Comparison of ENCODE assay signal across 11 cellular contexts in the genomic region with DNA sequence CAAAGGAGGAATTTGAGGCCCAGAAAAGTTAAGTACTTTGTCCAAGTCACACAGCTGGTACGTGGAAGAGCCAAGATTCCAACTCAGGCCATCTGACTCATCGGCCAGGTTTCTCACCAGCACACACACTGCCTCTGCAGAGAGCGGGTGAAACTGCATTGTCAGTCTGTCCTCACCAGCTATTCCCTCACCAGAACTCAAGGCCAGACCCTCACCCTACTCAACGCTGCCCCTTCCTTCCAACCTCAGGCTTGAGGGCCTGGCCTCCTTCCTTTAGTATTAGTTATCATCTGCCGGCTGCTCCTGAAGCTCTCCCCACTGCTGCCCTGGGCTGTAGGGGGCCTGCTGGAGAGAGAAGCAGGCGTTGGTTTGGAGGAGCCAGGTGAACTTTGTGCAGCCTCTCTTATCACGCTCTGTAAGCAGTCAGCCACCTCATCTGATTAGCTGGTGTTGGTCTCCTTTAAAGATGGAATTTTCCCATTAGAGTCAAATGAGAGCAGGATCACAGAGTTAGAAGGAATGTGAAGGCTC. TPM values are rescaled to one million over a fixed set of nuclear protein-coding genes. Genes with fewer than 3 reads are reported as not detected.
A peak's percentile ranks its signal among the peaks of the same experiment; 100 is the strongest.
DNase-seq lines count a peak whose midpoint lies in the region; ATAC-seq and TF ChIP-seq lines count a peak whose summit lies in the region.
"Had no signal": no experiment of that assay in that cellular context is flagged by ENCODE, and none has a peak within 500 bp of the region (broad histone marks: within the 10 kb centered on the region; RNA-seq: fewer than 3 reads in every experiment).

No MANE protein-coding gene starts in this region.

- no peak overlapping the region for H3K4me3 Mint-ChIP-seq in neural progenitor cell
- H3K4me3 Mint-ChIP-seq in activated T-cell treated with anti-CD3 and anti-CD28 coated beads, Interleukin-2, amount 50 U/mL, for 24 hours = no peak overlapping the region

- CTCF ChIA-PET in Panc1 (lab: Charles Lee) = interaction anchor here (0.8 to 3.4 kb wide), 5 partner anchors 84 to 238 kb away, joined by 4 to 28 read pairs (median 17); no protein-coding TSS in a partner anchor

- DNase-seq in ELF-1 (ENCODE audit: low read depth, low spot score) (peak; percentile 76), Panc1 (ENCODE audit: low read depth, low spot score) (no peak), epithelial cell of esophagus (ENCODE audit: low read depth) (peak; percentile 82), neural progenitor cell (ENCODE audit: low spot score) (no peak), inferior parietal cortex (ENCODE audit: extremely low spot score) (no peak), HAP-1 (ENCODE audit: low spot score in 2 of 2) (no peak)
- DNase-seq in activated T-cell treated with anti-CD3 and anti-CD28 coated beads, Interleukin-2, amount 50 U/mL, for 24 hours = no peak
- DNase-seq: activated CD8-positive, alpha-beta memory T cell treated with anti-CD3 and anti-CD28 coated beads for 24 hours; right lobe of liver had no signal

- BruUV-seq in Panc1 (replicated peaks; lab: Mats Ljungman, UMichigan) = no TSS peak

- H3K4me2 ChIP-seq in neural progenitor cell = no peak overlapping the region
- H3K4me2 ChIP-seq: KMS-11 had no signal

- no peaks in the 10 kb centered on the region for H3K27me3 ChIP-seq in Panc1 (ENCODE audit: control insufficient read depth, insufficient read depth, low read length)
- H3K27me3 ChIP-seq in neural progenitor cell = peaks cover 4% of the 10 kb centered on the region
- H3K27me3 ChIP-seq in HAP-1 (ENCODE audit: low read depth) = peaks cover 2% of the 10 kb centered on the region; the same call in 1 of the 2 replicates
- H3K27me3 ChIP-seq: right lobe of liver had no signal

- no peak overlapping the region for H3K9ac ChIP-seq in neural progenitor cell
- H3K9ac ChIP-seq: KMS-11 had no signal

- H3K36me3 ChIP-seq in Panc1 (ENCODE audit: control insufficient read depth, insufficient read depth, low read length) (no peaks in the 10 kb centered on the region), neural progenitor cell (no peaks in the 10 kb centered on the region), HAP-1 (replicated peaks) (no peaks in the 10 kb centered on the region)
- H3K36me3 ChIP-seq: right lobe of liver had no signal

- intact Hi-C loops in Panc1 (cut with micrococcal nuclease; ENCODE audit: unreplicated experiment) = loop anchor here (10.0 kb wide), 1 partner anchor 86 kb away; no protein-coding TSS in a partner anchor

- no peak for TF ChIP-seq CTCF in Panc1 (IDR thresholded peaks at IDR 0.05)
- peak; percentile 13 for TF ChIP-seq CTCF in epithelial cell of esophagus (IDR thresholded peaks at IDR 0.05; ENCODE audit: insufficient read depth, low read depth, low read length, missing control alignments)
- TF ChIP-seq CTCF in neural progenitor cell (IDR thresholded peaks at IDR 0.05) = no peak

- H3K4me1 Mint-ChIP-seq in neural progenitor cell = peaks cover 28% of the 10 kb centered on the region
- peaks cover 4% of the 10 kb centered on the region for H3K4me1 Mint-ChIP-seq in activated T-cell treated with anti-CD3 and anti-CD28 coated beads, Interleukin-2, amount 50 U/mL, for 24 hours (ENCODE audit: low read depth)

- POLR2A ChIA-PET in Panc1 (lab: Charles Lee) = no interaction called here

- ATAC-seq in Panc1 = peak; percentile 84
- no peak for ATAC-seq in GM21528 (IDR thresholded peaks at IDR 0.05; ENCODE audit: low FRiP score, unreplicated experiment)

- H3K36me3 Mint-ChIP-seq in neural progenitor cell = no peaks in the 10 kb centered on the region
- no peaks in the 10 kb centered on the region for H3K36me3 Mint-ChIP-seq in activated T-cell treated with anti-CD3 and anti-CD28 coated beads, Interleukin-2, amount 50 U/mL, for 24 hours (ENCODE audit: low read depth)

- H3K27ac ChIP-seq in Panc1 (ENCODE audit: low read length) (peak overlapping the region; percentile 35), neural progenitor cell (no peak overlapping the region)
- H3K27ac ChIP-seq: KMS-11, right lobe of liver had no signal

- H3K4me1 ChIP-seq in Panc1 (ENCODE audit: control insufficient read depth, insufficient read depth, low read length) = peaks cover 7% of the 10 kb centered on the region
- peaks cover 14% of the 10 kb centered on the region for H3K4me1 ChIP-seq in neural progenitor cell
- no peaks in the 10 kb centered on the region; the same call in 1 of the 2 replicates for H3K4me1 ChIP-seq in HAP-1
- H3K4me1 ChIP-seq: right lobe of liver had no signal

- no peaks in the 10 kb centered on the region for H4K20me1 ChIP-seq in neural progenitor cell (ENCODE audit: low read depth)

- H3K4me3 ChIP-seq in Panc1 (ENCODE audit: low read depth in 2 of 2, low read length in 2 of 2) (no peak overlapping the region), epithelial cell of esophagus (ENCODE audit: low read length) (no peak overlapping the region), neural progenitor cell (no peak overlapping the region), HAP-1 (no peak overlapping the region)
- H3K4me3 ChIP-seq: right lobe of liver had no signal

- in situ Hi-C loops in Panc1 (cut with HindIII; ENCODE audit: low pct_unique_long_range_greater_than_20kb, low sequenced_read_pairs) = no loop called here
- in situ Hi-C loops in HAP-1 (cut with MboI; ENCODE audit: low sequenced_read_pairs) = loop anchor here (10.0 kb wide), 2 partner anchors 146 to 276 kb away; a partner anchor contains a TSS

- no peaks in the 10 kb centered on the region for H3K9me3 Mint-ChIP-seq in neural progenitor cell
- H3K9me3 Mint-ChIP-seq in activated T-cell treated with anti-CD3 and anti-CD28 coated beads, Interleukin-2, amount 50 U/mL, for 24 hours = no peaks in the 10 kb centered on the region

- H3F3A ChIP-seq in neural progenitor cell (ENCODE audit: low read depth) = no peaks in the 10 kb centered on the region

- H3K9me3 ChIP-seq in Panc1 (ENCODE audit: control insufficient read depth, insufficient read depth, low read depth, low read length) (no peaks in the 10 kb centered on the region), neural progenitor cell (ENCODE audit: low read depth) (no peaks in the 10 kb centered on the region), HAP-1 (no peaks in the 10 kb centered on the region)
- H3K9me3 ChIP-seq: right lobe of liver had no signal

- peaks cover 11% of the 10 kb centered on the region for H3K27me3 Mint-ChIP-seq in neural progenitor cell (ENCODE audit: insufficient read depth, low read depth)
- peaks cover 23% of the 10 kb centered on the region for H3K27me3 Mint-ChIP-seq in activated T-cell treated with anti-CD3 and anti-CD28 coated beads, Interleukin-2, amount 50 U/mL, for 24 hours

- H3K27ac Mint-ChIP-seq in neural progenitor cell = peak overlapping the region; percentile 79
- no peak overlapping the region for H3K27ac Mint-ChIP-seq in activated T-cell treated with anti-CD3 and anti-CD28 coated beads, Interleukin-2, amount 50 U/mL, for 24 hours

- no peaks in the 10 kb centered on the region for H3K79me2 ChIP-seq in neural progenitor cell (ENCODE audit: low read depth)

- no peak overlapping the region for H2AFZ ChIP-seq in neural progenitor cell (replicated peaks)

RNA-seq across cellular contexts. Expression of a gene that starts 16.6 kb away (rescaled TPM):
- total RNA-seq in Panc1 (2021; ENCODE audit: unreplicated experiment) (9.1 TPM), neural progenitor cell (ENCODE audit: low replicate concordance) (not detected in 2 replicates)
- 5.6 TPM for polyA plus RNA-seq in Panc1 (2012; ENCODE audit: insufficient read length)

RNA-seq across cellular contexts. Expression of a gene that starts 60.0 kb away (rescaled TPM):
- total RNA-seq in Panc1 (2021; ENCODE audit: unreplicated experiment) = 1.6 TPM
- polyA plus RNA-seq in Panc1 (2012; ENCODE audit: insufficient read length) = 1.4 TPM
- 0.12 TPM in 1 of 2 replicates, not detected in the other for total RNA-seq in neural progenitor cell (ENCODE audit: low replicate concordance)

Comparison
In these comparisons a context has a peak if more than half of its experiments do, and no peak if none do; other contexts are left out.
1. DNase-seq: peak in ELF-1 (single experiment) and epithelial cell of esophagus (single experiment); none in Panc1 (single experiment), neural progenitor cell (single experiment), activated T-cell treated with anti-CD3 and anti-CD28 coated beads, Interleukin-2, amount 50 U/mL, for 24 hours (single experiment), inferior parietal cortex (single experiment) and HAP-1 (0 of 2).
2. RNA of a gene that starts 16.6 kb away (total RNA-seq): 9.1 TPM in Panc1 (single experiment); not detected in neural progenitor cell; every median in the first group is over 10 times any median in the second.